14 cellular contexts compared by ENCODE assay signal in the genomic region with DNA sequence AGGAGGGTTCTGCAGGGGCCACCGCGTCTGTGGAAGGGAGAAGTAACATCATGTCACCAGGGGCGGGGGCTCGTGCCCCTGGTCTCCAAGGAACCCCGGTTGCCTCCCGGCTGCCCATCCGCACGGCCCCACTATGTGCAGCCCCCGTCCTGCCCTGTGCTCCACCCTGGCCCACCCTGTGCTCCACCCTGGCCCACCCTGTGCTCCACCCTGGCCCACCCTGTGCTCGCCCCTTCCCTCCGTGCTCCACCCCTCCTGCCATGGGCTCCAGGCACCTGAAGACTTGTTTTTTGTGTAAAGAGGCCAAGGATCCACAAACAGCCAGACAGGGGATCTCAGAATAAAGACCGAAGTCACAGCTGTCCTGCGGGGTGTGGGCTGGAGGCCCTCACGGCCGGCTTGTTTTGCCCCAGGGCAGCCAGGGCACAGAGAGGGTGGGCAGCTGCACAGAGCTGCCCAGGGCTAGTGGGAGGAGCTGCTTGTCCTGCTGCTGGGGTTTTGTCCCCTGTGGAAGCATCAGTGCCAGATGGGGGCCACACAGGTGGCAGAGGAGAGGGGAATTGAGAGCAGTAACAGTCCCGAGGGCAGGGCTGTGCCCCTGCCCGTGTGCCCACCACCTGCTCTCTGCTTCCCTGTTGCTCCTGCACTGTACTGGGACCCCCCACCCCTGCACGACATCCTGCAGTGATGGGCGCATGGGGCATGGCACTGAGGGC.
"Had no signal": no experiment of that assay in that cellular context is flagged by ENCODE, and none has a peak within 500 bp of the region (broad histone marks: within the 10 kb centered on the region; RNA-seq: fewer than 3 reads in every experiment).

No MANE protein-coding gene starts in this region.

- H3K4me1 ChIP-seq: breast epithelium, heart left ventricle had no signal

- H3K36me3 ChIP-seq: breast epithelium, heart left ventricle, tibial nerve had no signal

- H3K9me3 Mint-ChIP-seq: activated CD4-positive, alpha-beta memory T cell treated with anti-CD3 and anti-CD28 coated beads for 36 hours; activated naive CD8-positive, alpha-beta T cell treated with anti-CD3 and anti-CD28 coated beads, Interleukin-2, amount 10 ng/mL, durations not matched to agents 7 days and 5 days; neural crest cell had no signal

- ATAC-seq: esophagus mucosa, heart left ventricle had no signal

- H2AFZ ChIP-seq: parathyroid adenoma had no signal

- H3K27ac Mint-ChIP-seq: activated CD4-positive, alpha-beta memory T cell treated with anti-CD3 and anti-CD28 coated beads for 36 hours; activated naive CD8-positive, alpha-beta T cell treated with anti-CD3 and anti-CD28 coated beads, Interleukin-2, amount 10 ng/mL, durations not matched to agents 7 days and 5 days had no signal

- H3K9ac ChIP-seq: parathyroid adenoma had no signal

- H3K27ac ChIP-seq: breast epithelium, heart left ventricle, parathyroid adenoma, tibial nerve had no signal

- H3K4me3 Mint-ChIP-seq: activated CD4-positive, alpha-beta memory T cell treated with anti-CD3 and anti-CD28 coated beads for 36 hours; activated naive CD8-positive, alpha-beta T cell treated with anti-CD3 and anti-CD28 coated beads, Interleukin-2, amount 10 ng/mL, durations not matched to agents 7 days and 5 days; neural crest cell had no signal

- H3K27me3 ChIP-seq: breast epithelium had no signal

- H3K9me3 ChIP-seq: breast epithelium, heart left ventricle, tibial nerve had no signal

- H3K4me3 ChIP-seq: breast epithelium, heart left ventricle, tibial nerve had no signal

- DNase-seq: activated CD4-positive, alpha-beta memory T cell treated with anti-CD3 and anti-CD28 coated beads for 36 hours; activated naive CD8-positive, alpha-beta T cell treated with anti-CD3 and anti-CD28 coated beads, Interleukin-2, amount 10 ng/mL, durations not matched to agents 7 days and 5 days; activated T-cell treated with anti-CD3 and anti-CD28 coated beads, Interleukin-2, amount 50 U/mL, for 48 hours; dermis blood vessel endothelial cell; heart left ventricle; mammary epithelial cell; stimulated activated CD4-positive, alpha-beta T cell treated with anti-CD3 and anti-CD28 coated beads, Interleukin-15, amount 100 ng/mL, for 24 hours; stimulated activated CD4-positive, alpha-beta T cell treated with anti-CD3 and anti-CD28 coated beads, Interleukin-4, amount 100 ng/mL, for 4 hours; T1000 had no signal
